Comparison of ENCODE assay signal across 11 cellular contexts in the genomic region with DNA sequence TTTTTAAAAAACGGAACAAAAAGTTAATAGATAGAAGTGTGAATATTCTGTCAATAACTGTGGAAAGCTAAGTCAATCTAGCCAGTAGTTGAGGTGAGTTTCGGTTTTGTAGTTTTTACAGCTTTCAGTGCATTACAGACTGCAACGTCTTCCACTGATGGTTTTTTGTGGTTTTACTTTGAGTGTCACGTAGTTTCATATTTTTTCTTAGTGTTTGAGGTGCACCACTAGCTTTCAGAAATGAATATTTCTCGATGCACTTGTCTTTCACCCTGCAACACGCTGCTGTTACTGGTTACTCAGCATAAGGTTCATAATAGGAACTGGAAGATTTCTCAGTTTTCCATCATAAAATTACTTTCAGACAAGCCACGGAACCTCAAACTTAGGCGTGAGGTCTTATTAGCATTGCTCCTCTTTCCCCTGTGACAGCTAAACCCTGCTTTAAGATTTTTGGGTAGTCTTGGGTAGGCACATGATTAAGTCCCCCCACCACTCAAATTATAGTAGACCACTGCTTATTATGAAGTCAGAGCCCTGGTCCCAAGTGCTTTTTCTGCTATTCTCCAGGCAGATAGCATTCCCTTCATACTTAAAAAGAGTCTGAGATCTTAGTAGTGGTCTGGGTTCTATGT.
DNase-seq lines count a peak whose midpoint lies in the region; ATAC-seq, FAIRE-seq and TF ChIP-seq lines count a peak whose summit lies in the region.
"Had no signal": no experiment of that assay in that cellular context is flagged by ENCODE, and none has a peak within 500 bp of the region (broad histone marks: within the 10 kb centered on the region; RNA-seq: fewer than 3 reads in every experiment).

No MANE protein-coding gene starts in this region.

- peaks cover 33% of the 10 kb centered on the region for H3K27me3 Mint-ChIP-seq in activated CD4-positive, alpha-beta memory T cell treated with anti-CD3 and anti-CD28 coated beads for 36 hours
- H3K27me3 Mint-ChIP-seq in H9 (ENCODE audit: low read depth), result no peaks in the 10 kb centered on the region; the same call in 1 of the 2 replicates
- H3K27me3 Mint-ChIP-seq: dendritic cell treated with granulocyte-macrophage colony-stimulating factor and Interleukin-4, amounts not matched to agents 40 ng/mL and 50 ng/mL, for 4 days had no signal

- H2BK5ac ChIP-seq in H9 (ENCODE audit: insufficient read length, low read length), result no peak overlapping the region

- no peak overlapping the region for H3K18ac ChIP-seq in H9 (ENCODE audit: insufficient read length, low read depth, low read length)

- H3K56ac ChIP-seq in H9 (ENCODE audit: insufficient read length, low read depth, low read length), result no peak overlapping the region

- H2BK120ac ChIP-seq in H9 (ENCODE audit: low read depth, low read length, poor library complexity, severe bottlenecking), result no peak overlapping the region

- H2AK5ac ChIP-seq in H9 (ENCODE audit: insufficient read length, low read length), result no peak overlapping the region

- no peak overlapping the region for H2AFZ ChIP-seq in H9 (ENCODE audit: low read length)

- intact Hi-C loops in activated CD4-positive, alpha-beta memory T cell treated with anti-CD3 and anti-CD28 coated beads for 36 hours (cut with micrococcal nuclease), result loop anchor here (1.0 to 5.0 kb wide), 3 partner anchors 857 to 1658 kb away; no protein-coding TSS in a partner anchor
- intact Hi-C loops in kidney (cut with DNase I), result no loop called here

- peaks cover 28% of the 10 kb centered on the region for H3K4me1 Mint-ChIP-seq in activated CD4-positive, alpha-beta memory T cell treated with anti-CD3 and anti-CD28 coated beads for 36 hours (ENCODE audit: low read depth)
- peaks cover 6 to 12% of the 10 kb centered on the region in 2 experiments for H3K4me1 Mint-ChIP-seq in H9

- TF ChIP-seq CTCF in GM13977 (IDR thresholded peaks at IDR 0.05; ENCODE audit: extremely low read depth, insufficient read depth, missing control alignments) (no peak), kidney (IDR thresholded peaks at IDR 0.05; ENCODE audit: borderline replicate concordance, extremely low read depth, insufficient read depth) (no peak), BE2C (IDR thresholded peaks at IDR 0.05; ENCODE audit: low read depth, low read length) (no peak), H9 (conservative IDR thresholded peaks at IDR 0.05) (no peak)

- peak overlapping the region; percentile 31 for H3K4me3 Mint-ChIP-seq in activated CD4-positive, alpha-beta memory T cell treated with anti-CD3 and anti-CD28 coated beads for 36 hours
- H3K4me3 Mint-ChIP-seq in H9, result no peak overlapping the region
- H3K4me3 Mint-ChIP-seq: dendritic cell treated with granulocyte-macrophage colony-stimulating factor and Interleukin-4, amounts not matched to agents 40 ng/mL and 50 ng/mL, for 4 days had no signal

- no peaks in the 10 kb centered on the region for H4K20me1 ChIP-seq in H9 (ENCODE audit: control insufficient read depth, insufficient read depth, insufficient read length)

- no peaks in the 10 kb centered on the region for H3K79me2 ChIP-seq in H9 (ENCODE audit: insufficient read depth, low read length)

- no peak overlapping the region for H3K14ac ChIP-seq in H9 (ENCODE audit: insufficient read depth, low read length)

- H3K27ac Mint-ChIP-seq in activated CD4-positive, alpha-beta memory T cell treated with anti-CD3 and anti-CD28 coated beads for 36 hours, result peak overlapping the region; percentile 20
- no peak overlapping the region; a peak in 1 of 7 replicates for H3K27ac Mint-ChIP-seq in H9
- H3K27ac Mint-ChIP-seq: dendritic cell treated with granulocyte-macrophage colony-stimulating factor and Interleukin-4, amounts not matched to agents 40 ng/mL and 50 ng/mL, for 4 days had no signal

- no peak overlapping the region for H2BK15ac ChIP-seq in H9 (ENCODE audit: low read depth, low read length)

- no peaks in the 10 kb centered on the region for H3K23me2 ChIP-seq in H9 (ENCODE audit: insufficient read length, low read depth, low read length, poor library complexity, severe bottlenecking)

- H3K36me3 ChIP-seq in kidney (ENCODE audit: control insufficient read depth in 1 of 2, insufficient read depth in 2 of 2, low read length in 2 of 2) (no peaks in the 10 kb centered on the region), BE2C (no peaks in the 10 kb centered on the region)
- H3K36me3 ChIP-seq: left lung had no signal

- no peak for FAIRE-seq in kidney (lab: Jason Lieb, UNC)

- H3K4me2 ChIP-seq in H9 (ENCODE audit: insufficient read depth, insufficient read length, low read length), result no peak overlapping the region

- no peak overlapping the region for H4K8ac ChIP-seq in H9 (replicated peaks; ENCODE audit: insufficient read length, low read depth, low read length)

- no peaks in the 10 kb centered on the region for H3K36me3 Mint-ChIP-seq in activated CD4-positive, alpha-beta memory T cell treated with anti-CD3 and anti-CD28 coated beads for 36 hours
- no peaks in the 10 kb centered on the region; a peak in 2 of 7 replicates for H3K36me3 Mint-ChIP-seq in H9 (ENCODE audit: insufficient read depth in 1 of 3, low read depth in 3 of 3)

- DNase-seq in GM13977 (ENCODE audit: low spot score) (peak; percentile 45), GF-D8 (lab: John Stamatoyannopoulos, UW) (no peak), kidney (no peak), BE2C (no peak), H9 (no peak)
- peak; percentile 31 for DNase-seq in activated CD4-positive, alpha-beta memory T cell treated with anti-CD3 and anti-CD28 coated beads for 36 hours
- DNase-seq: left lung had no signal

- H3K9me3 ChIP-seq in kidney (ENCODE audit: control insufficient read depth in 1 of 2, low read length in 2 of 2) (no peaks in the 10 kb centered on the region), BE2C (no peaks in the 10 kb centered on the region), H9 (ENCODE audit: control insufficient read depth, low read depth, low read length) (no peaks in the 10 kb centered on the region)
- H3K9me3 ChIP-seq: left lung had no signal

- no peak overlapping the region for H3K4ac ChIP-seq in H9 (ENCODE audit: low read depth, low read length)

- 100% methylated on average over 1 of the region's 8 CpGs for WGBS in H9 (ENCODE audit: extremely low coverage, insufficient read length, low lambda C conversion rate)

- no peaks in the 10 kb centered on the region for H3K27me3 ChIP-seq in BE2C
- H3K27me3 ChIP-seq in H9 (ENCODE audit: insufficient read depth, low read length), result no peaks in the 10 kb centered on the region
- H3K27me3 ChIP-seq: left lung had no signal

- in situ Hi-C loops in GM13977 (cut with MboI; ENCODE audit: low pct_unique_long_range_greater_than_20kb, low sequenced_read_pairs, unreplicated experiment), result no loop called here

- H3K4me3 ChIP-seq in kidney (ENCODE audit: low read length in 2 of 2) (no peak overlapping the region), BE2C (ENCODE audit: low read depth, low read length) (no peak overlapping the region)
- H3K4me3 ChIP-seq: left lung had no signal

- ATAC-seq in GM19452 (IDR thresholded peaks at IDR 0.05; ENCODE audit: unreplicated experiment) (peak; percentile 96), HG03066 (IDR thresholded peaks at IDR 0.05; ENCODE audit: low read depth, unreplicated experiment) (peak; percentile 96)
- ATAC-seq: HCT116, left lung had no signal

- no peak overlapping the region for H4K91ac ChIP-seq in H9 (ENCODE audit: insufficient read length, low read depth, low read length)

- H3T11ph ChIP-seq in H9 (ENCODE audit: low read length), result no peak overlapping the region

- no peak overlapping the region for H2BK20ac ChIP-seq in H9 (ENCODE audit: low read depth, low read length, poor library complexity, severe bottlenecking)

- H3K27ac ChIP-seq in kidney (ENCODE audit: low read depth in 2 of 2, low read length in 2 of 2) (no peak overlapping the region), H9 (ENCODE audit: insufficient read length, low read depth, low read length) (no peak overlapping the region)
- H3K27ac ChIP-seq: left lung had no signal

- no peak overlapping the region for H3K9ac ChIP-seq in kidney (ENCODE audit: low read length in 2 of 2)
- H3K9ac ChIP-seq in H9 (ENCODE audit: extremely low read depth, insufficient read length, low read length), result no peak overlapping the region

- POLR2A ChIA-PET in activated CD4-positive, alpha-beta memory T cell treated with anti-CD3 and anti-CD28 coated beads for 36 hours (lab: Charles Lee), result no interaction called here

- no peak overlapping the region for H3K23ac ChIP-seq in H9 (ENCODE audit: insufficient read length, low read depth, low read length)

- no peaks in the 10 kb centered on the region for H3K79me1 ChIP-seq in H9 (ENCODE audit: insufficient read depth, low read depth, low read length, poor library complexity, severe bottlenecking)

- CTCF ChIA-PET in activated CD4-positive, alpha-beta memory T cell treated with anti-CD3 and anti-CD28 coated beads for 36 hours (lab: Charles Lee), result no interaction called here

- H4K5ac ChIP-seq in H9 (ENCODE audit: insufficient read length, low read depth, low read length), result no peak overlapping the region

- no peaks in the 10 kb centered on the region for H3K9me3 Mint-ChIP-seq in activated CD4-positive, alpha-beta memory T cell treated with anti-CD3 and anti-CD28 coated beads for 36 hours
- no peaks in the 10 kb centered on the region; a peak in 1 of 5 replicates for H3K9me3 Mint-ChIP-seq in H9

- no peaks in the 10 kb centered on the region for H3K4me1 ChIP-seq in kidney (ENCODE audit: control insufficient read depth in 1 of 2, insufficient read depth in 1 of 2, low read depth in 1 of 2, low read length in 2 of 2)
- H3K4me1 ChIP-seq in BE2C, result no peaks in the 10 kb centered on the region
- 0 out of 2 replicates have a peak, but pooled peaks cover 2% of the 10 kb centered on the region for H3K4me1 ChIP-seq in H9 (ENCODE audit: insufficient read depth, low read length)
- H3K4me1 ChIP-seq: left lung had no signal

- no peak overlapping the region for H2BK12ac ChIP-seq in H9 (ENCODE audit: insufficient read length, low read depth, low read length)

Comparison
In these comparisons a context has a peak if more than half of its experiments do, and no peak if none do; other contexts are left out.
1. DNase-seq: peak in GM13977 (single experiment) and activated CD4-positive, alpha-beta memory T cell treated with anti-CD3 and anti-CD28 coated beads for 36 hours (single experiment); none in GF-D8 (single experiment), kidney (single experiment), BE2C (single experiment) and H9 (single experiment).